ENCODE assay signal across 14 cellular contexts in genomic region chr1:58508629-58509028, GRCh38. TPM values are rescaled to one million over a fixed set of nuclear protein-coding genes. Genes with fewer than 3 reads are reported as not detected.
DNase-seq lines count a peak whose midpoint lies in the region; ATAC-seq and TF ChIP-seq lines count a peak whose summit lies in the region.
"Had no signal": no experiment of that assay in that cellular context is flagged by ENCODE, and none has a peak within 500 bp of the region (broad histone marks: within the 10 kb centered on the region; RNA-seq: fewer than 3 reads in every experiment).

No MANE protein-coding gene starts in this region.

- H3K9ac ChIP-seq in endodermal cell (ENCODE audit: extremely low read depth, low read length, poor library complexity, severe bottlenecking) = no peak overlapping the region
- H3K9ac ChIP-seq: BLaER1 treated with 17β-estradiol and CSF1 and Interleukin-3, amounts not matched to agents 10 nM and 100 nM had no signal

- peaks cover 10% of the 10 kb centered on the region for H3K9me3 Mint-ChIP-seq in endodermal cell
- H3K9me3 Mint-ChIP-seq in activated T-cell treated with anti-CD3 and anti-CD28 coated beads, Interleukin-2, amount 50 U/mL, for 72 hours = no peaks in the 10 kb centered on the region
- H3K9me3 Mint-ChIP-seq: IgD-negative memory B cell had no signal

- TF ChIP-seq CTCF in cardiac muscle cell (IDR thresholded peaks at IDR 0.05; ENCODE audit: low read depth, low read length) (no peak), left ventricle myocardium inferior (IDR thresholded peaks at IDR 0.05; ENCODE audit: borderline replicate concordance) (no peak), heart right ventricle (IDR thresholded peaks at IDR 0.05) (no peak), endodermal cell (conservative IDR thresholded peaks at IDR 0.05) (no peak)

- peak overlapping the region; percentile 75 for H3K27ac ChIP-seq in cardiac muscle cell
- H3K27ac ChIP-seq in left ventricle myocardium inferior (replicated peaks) = no peak overlapping the region
- no peak overlapping the region for H3K27ac ChIP-seq in heart right ventricle
- H3K27ac ChIP-seq in mesodermal cell (ENCODE audit: low read depth, low read length, severe bottlenecking) = peak overlapping the region; percentile 14
- no peak overlapping the region for H3K27ac ChIP-seq in endodermal cell (ENCODE audit: low read depth, low read length)
- H3K27ac ChIP-seq: BLaER1 treated with 17β-estradiol and CSF1 and Interleukin-3, amounts not matched to agents 10 nM and 100 nM had no signal

- H3K4me3 Mint-ChIP-seq in endodermal cell = no peak overlapping the region
- no peak overlapping the region for H3K4me3 Mint-ChIP-seq in activated T-cell treated with anti-CD3 and anti-CD28 coated beads, Interleukin-2, amount 50 U/mL, for 72 hours
- H3K4me3 Mint-ChIP-seq: H9 had no signal

- no peaks in the 10 kb centered on the region for H3K36me3 ChIP-seq in cardiac muscle cell
- H3K36me3 ChIP-seq in left ventricle myocardium inferior = peaks cover 21% of the 10 kb centered on the region
- peaks cover 0 to 72% (median 4%) of the 10 kb centered on the region in 9 donors for H3K36me3 ChIP-seq in heart right ventricle
- H3K36me3 ChIP-seq in mesodermal cell (ENCODE audit: control insufficient read depth, insufficient read depth, low read length) = no peaks in the 10 kb centered on the region
- H3K36me3 ChIP-seq in endodermal cell (ENCODE audit: control insufficient read depth, insufficient read depth, low read length) = no peaks in the 10 kb centered on the region

- H3K9me3 ChIP-seq in cardiac muscle cell (ENCODE audit: low read depth) = no peaks in the 10 kb centered on the region
- peaks cover 14% of the 10 kb centered on the region for H3K9me3 ChIP-seq in left ventricle myocardium inferior (replicated peaks)
- peaks cover 0 to 16% (median 9%) of the 10 kb centered on the region in 11 donors for H3K9me3 ChIP-seq in heart right ventricle
- H3K9me3 ChIP-seq in mesodermal cell (ENCODE audit: control insufficient read depth, low read length) = peaks cover 12% of the 10 kb centered on the region
- H3K9me3 ChIP-seq in endodermal cell (ENCODE audit: control insufficient read depth, low read length) = peaks cover 8% of the 10 kb centered on the region

- H3K4me3 ChIP-seq in cardiac muscle cell (no peak overlapping the region), left ventricle myocardium inferior (no peak overlapping the region), heart right ventricle (no peak overlapping the region), mesodermal cell (ENCODE audit: extremely low read depth, insufficient read depth, low read length, poor library complexity, severe bottlenecking) (no peak overlapping the region), endodermal cell (ENCODE audit: low read length) (no peak overlapping the region)
- H3K4me3 ChIP-seq: BLaER1 treated with 17β-estradiol and CSF1 and Interleukin-3, amounts not matched to agents 10 nM and 100 nM had no signal

- 48 to 66% methylated on average over 3 of the region's 3 CpGs for WGBS in heart right ventricle, 2 donors
- 81 to 84% methylated on average over 3 of the region's 3 CpGs for WGBS in mesodermal cell (ENCODE audit: insufficient coverage in 2 of 2), 2 experiments
- 90 to 100% methylated on average over 2 to 3 of the region's 3 CpGs for WGBS in endodermal cell (ENCODE audit: insufficient coverage in 1 of 2, insufficient read length in 1 of 2), 2 experiments

- no peaks in the 10 kb centered on the region for H3K27me3 Mint-ChIP-seq in endodermal cell (ENCODE audit: insufficient read depth)
- H3K27me3 Mint-ChIP-seq in activated T-cell treated with anti-CD3 and anti-CD28 coated beads, Interleukin-2, amount 50 U/mL, for 72 hours (ENCODE audit: low read depth) = no peaks in the 10 kb centered on the region
- H3K27me3 Mint-ChIP-seq: CD4-positive, CD25-positive, alpha-beta regulatory T cell; IgD-negative memory B cell had no signal

- DNase-seq in cardiac muscle cell (ENCODE audit: low read depth in 1 of 2, low spot score in 1 of 2) (peak in 1 of 2 donors; percentile 81), left ventricle myocardium inferior (no peak), heart right ventricle (peak in 1 of 2 donors; percentile 13), endodermal cell (no peak), posterior vena cava (ENCODE audit: low spot score) (no peak)
- DNase-seq in activated T-cell treated with anti-CD3 and anti-CD28 coated beads, Interleukin-2, amount 50 U/mL, for 72 hours = no peak
- DNase-seq: ACHN; CD4-positive, CD25-positive, alpha-beta regulatory T cell; DMS53; GOT3; H9 had no signal

- peaks cover 20% of the 10 kb centered on the region for H3K36me3 Mint-ChIP-seq in endodermal cell (ENCODE audit: low read depth)
- H3K36me3 Mint-ChIP-seq in activated T-cell treated with anti-CD3 and anti-CD28 coated beads, Interleukin-2, amount 50 U/mL, for 72 hours (ENCODE audit: insufficient read depth in 2 of 2) = peaks cover 1 to 6% of the 10 kb centered on the region in 2 donors

- intact Hi-C loops in left ventricle myocardium inferior (cut with micrococcal nuclease) (no loop called here), heart right ventricle (cut with DNase I) (no loop called here), posterior vena cava (cut with DNase I) (no loop called here)

- peak in 7 of 8 donors; percentile 28 to 86 (median 76) for ATAC-seq in heart right ventricle
- no peak for ATAC-seq in activated T-cell treated with anti-CD3 and anti-CD28 coated beads, Interleukin-2, amount 50 U/mL, for 72 hours (replicated peaks in 1 of 2)

- H3K27ac Mint-ChIP-seq in endodermal cell = no peak overlapping the region
- no peak overlapping the region for H3K27ac Mint-ChIP-seq in activated T-cell treated with anti-CD3 and anti-CD28 coated beads, Interleukin-2, amount 50 U/mL, for 72 hours
- H3K27ac Mint-ChIP-seq: H9, IgD-negative memory B cell had no signal

- H3K27me3 ChIP-seq in cardiac muscle cell = no peaks in the 10 kb centered on the region
- H3K27me3 ChIP-seq in left ventricle myocardium inferior (ENCODE audit: low read depth) = no peaks in the 10 kb centered on the region
- H3K27me3 ChIP-seq in heart right ventricle = no peaks in the 10 kb centered on the region
- H3K27me3 ChIP-seq in endodermal cell (ENCODE audit: control insufficient read depth, insufficient read depth, low read length, poor library complexity, severe bottlenecking) = no peaks in the 10 kb centered on the region
- H3K27me3 ChIP-seq: BLaER1 treated with 17β-estradiol and CSF1 and Interleukin-3, amounts not matched to agents 10 nM and 100 nM had no signal

- H3K4me1 Mint-ChIP-seq in endodermal cell = no peaks in the 10 kb centered on the region
- H3K4me1 Mint-ChIP-seq in activated T-cell treated with anti-CD3 and anti-CD28 coated beads, Interleukin-2, amount 50 U/mL, for 72 hours (ENCODE audit: low read depth) = no peaks in the 10 kb centered on the region
- H3K4me1 Mint-ChIP-seq: H9 had no signal

- H3K4me1 ChIP-seq in cardiac muscle cell (ENCODE audit: low read depth) = peaks cover 18% of the 10 kb centered on the region
- H3K4me1 ChIP-seq in left ventricle myocardium inferior = peaks cover 14% of the 10 kb centered on the region
- H3K4me1 ChIP-seq in heart right ventricle = no peaks in the 10 kb centered on the region
- H3K4me1 ChIP-seq in mesodermal cell (ENCODE audit: control insufficient read depth, insufficient read depth, low read length, poor library complexity, severe bottlenecking) = no peaks in the 10 kb centered on the region
- H3K4me1 ChIP-seq in endodermal cell (ENCODE audit: control insufficient read depth, insufficient read depth, low read length) = no peaks in the 10 kb centered on the region
- H3K4me1 ChIP-seq: BLaER1 treated with 17β-estradiol and CSF1 and Interleukin-3, amounts not matched to agents 10 nM and 100 nM had no signal

RNA-seq across cellular contexts. Expression of gene OMA1, which starts 37.9 kb away (rescaled TPM):
- total RNA-seq in cardiac muscle cell (11.8 and 13.2 TPM in 2 replicates), left ventricle myocardium inferior (36.6 TPM), heart right ventricle (10 to 100 TPM; 20.7 to 50.9 (median 37.4) TPM), endodermal cell (10 to 100 TPM; 13.0 to 18.4 TPM), posterior vena cava (10 to 100 TPM; 14.1 to 27.2 TPM)
- polyA plus RNA-seq in cardiac muscle cell (10.8 and 11.7 TPM in 2 replicates), heart right ventricle (10 to 100 TPM in 1 of 2 donors, 1 to 10 TPM in 1; 8.2 to 33.9 TPM)
- 6.0 TPM for polyA plus RNA-seq in mesodermal cell (2013, experiment 1 of 2)
- polyA plus RNA-seq in mesodermal cell (2013, experiment 2 of 2) = 11.5 TPM
- polyA plus RNA-seq in endodermal cell (2013, experiment 1 of 2) = 10.7 TPM
- polyA plus RNA-seq in endodermal cell (2013, experiment 2 of 2) = 12.9 TPM
- total RNA-seq in activated T-cell treated with anti-CD3 and anti-CD28 coated beads, Interleukin-2, amount 50 U/mL, for 72 hours = 10 to 100 TPM; 12.2 TPM

Comparison
In these comparisons a context has a peak if more than half of its experiments do, and no peak if none do; other contexts are left out.
1. H3K27ac ChIP-seq: peak in cardiac muscle cell (single experiment) and mesodermal cell (single experiment); none in left ventricle myocardium inferior (single experiment), heart right ventricle (0 of 10) and endodermal cell (single experiment).
2. ATAC-seq: peak in heart right ventricle (7 of 8); none in activated T-cell treated with anti-CD3 and anti-CD28 coated beads, Interleukin-2, amount 50 U/mL, for 72 hours (0 of 2).